Comparison of ENCODE assay signal across 1 cellular context in the genomic region with DNA sequence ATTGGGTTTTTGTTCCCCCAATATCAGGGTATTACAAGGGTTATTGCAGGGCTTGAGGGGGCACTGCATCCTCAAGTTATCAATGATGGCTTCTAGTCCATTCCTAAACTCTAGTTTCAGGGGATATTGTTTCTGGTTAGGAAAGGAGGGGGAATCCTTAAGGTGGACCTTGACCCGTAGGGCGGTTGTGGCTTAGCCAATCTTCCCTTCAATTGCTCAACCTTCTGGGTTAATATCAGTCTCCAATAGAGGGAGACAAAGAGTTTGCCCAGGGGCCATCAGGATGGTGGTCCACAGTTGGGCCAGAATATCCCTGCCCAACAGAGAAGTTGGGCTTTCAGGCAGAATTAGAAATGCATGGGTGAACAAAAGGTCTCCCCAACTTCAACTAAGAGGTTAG.
TF ChIP-seq lines count a peak whose summit lies in the region.

No MANE protein-coding gene starts in this region.

TF ChIP-seq in HepG2, 621 proteins besides CTCF, POLR2A, EP300 and RAD21 (continued from another document):
- TF ChIP-seq CBX1 (IDR thresholded peaks at IDR 0.05; ENCODE audit: low read depth) (no peak), MIER2 (CRISPR knock-in tag; IDR thresholded peaks at IDR 0.05) (no peak), ZNF121 (CRISPR knock-in tag; IDR thresholded peaks at IDR 0.05) (no peak), NR2F2 (IDR thresholded peaks at IDR 0.05; ENCODE audit: borderline replicate concordance, low read depth) (no peak), SIX4 (CRISPR knock-in tag; IDR thresholded peaks at IDR 0.05) (no peak), HOXD1 (CRISPR knock-in tag; IDR thresholded peaks at IDR 0.05) (no peak), IKZF1 (IDR thresholded peaks at IDR 0.05) (no peak), GATAD1 (CRISPR knock-in tag; IDR thresholded peaks at IDR 0.05) (no peak), SRSF1 (optimal IDR thresholded peaks at IDR 0.05; ENCODE audit: low read depth, low read length) (no peak), NR1H2 (CRISPR knock-in tag; IDR thresholded peaks at IDR 0.05; ENCODE audit: borderline replicate concordance, low read depth) (no peak)
- TF ChIP-seq, protein P1, sequence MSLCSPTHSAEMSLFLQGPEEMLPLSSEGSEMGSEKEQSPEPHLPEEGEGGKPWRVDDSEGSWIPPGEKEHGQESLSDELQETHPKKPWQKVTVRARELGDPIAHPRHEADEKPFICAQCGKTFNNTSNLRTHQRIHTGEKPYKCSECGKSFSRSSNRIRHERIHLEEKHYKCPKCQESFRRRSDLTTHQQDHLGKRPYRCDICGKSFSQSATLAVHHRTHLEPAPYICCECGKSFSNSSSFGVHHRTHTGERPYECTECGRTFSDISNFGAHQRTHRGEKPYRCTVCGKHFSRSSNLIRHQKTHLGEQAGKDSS (CRISPR knock-in tag; IDR thresholded peaks at IDR 0.05; ENCODE audit: borderline replicate concordance, low read depth) = no peak
